Comparison of ENCODE assay signal across 8 cellular contexts in the genomic region with DNA sequence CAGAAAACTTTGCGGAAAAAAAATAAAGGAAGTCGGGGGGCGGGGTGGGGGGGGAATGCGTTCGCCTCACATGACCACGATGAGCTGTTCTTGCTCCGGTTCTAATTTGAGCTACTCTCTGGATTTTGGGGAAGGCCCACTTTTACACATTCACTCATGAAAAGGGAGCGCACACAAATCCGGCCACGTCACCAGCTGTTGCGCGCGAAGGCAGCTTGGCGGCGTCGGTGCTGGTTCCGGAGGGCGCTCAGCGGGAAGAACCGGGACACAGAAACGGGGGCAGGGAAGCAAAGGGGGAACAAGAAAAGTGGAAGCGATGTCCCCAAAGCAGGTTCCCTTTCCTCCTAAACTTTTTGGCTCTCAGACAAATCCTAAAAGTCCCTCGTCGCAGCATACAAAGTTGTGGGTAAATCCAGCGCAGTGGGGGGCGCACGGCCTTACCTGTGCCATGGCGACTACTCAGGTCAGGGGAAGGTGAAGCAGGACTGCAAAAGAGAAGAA. TPM values are rescaled to one million over a fixed set of nuclear protein-coding genes. Genes with fewer than 3 reads are reported as not detected.
DNase-seq lines count a peak whose midpoint lies in the region; TF ChIP-seq lines count a peak whose summit lies in the region.

No MANE protein-coding gene starts in this region.

- peaks cover 22% of the 10 kb centered on the region for H3K4me1 Mint-ChIP-seq in endodermal cell

- WGBS in endodermal cell (ENCODE audit: insufficient coverage in 1 of 2, insufficient read length in 1 of 2), 2 experiments: 0% methylated on average over 18 to 28 of the region's 28 CpGs

- DNase-seq in ELF-1 (ENCODE audit: low read depth, low spot score): peak; percentile 67
- DNase-seq in HEK293T (ENCODE audit: extremely low spot score): peak; percentile 27
- peak; percentile 59 for DNase-seq in NCI-H226
- DNase-seq in activated CD8-positive, alpha-beta memory T cell treated with anti-CD3 and anti-CD28 coated beads for 24 hours: peak; percentile 79
- no peak for DNase-seq in endodermal cell
- peak; percentile 93 for DNase-seq in mesenteric fat pad (ENCODE audit: low spot score)
- DNase-seq in stimulated activated CD8-positive, alpha-beta memory T cell treated with anti-CD3 and anti-CD28 coated beads, Interleukin-15, amount 100 ng/mL, for 24 hours (ENCODE audit: low read depth): peak; percentile 37
- DNase-seq in retina: no peak

- POLR2A ChIA-PET in HEK293T (lab: Yijun Ruan, JAX): interaction anchor here (0.6 to 2.4 kb wide), 13 partner anchors 9 to 105 kb away, joined by 3 to 16 read pairs (median 4); partner anchors contain the start of gene EXOSC9

- H3K27me3 Mint-ChIP-seq in endodermal cell (ENCODE audit: insufficient read depth): peaks cover 11% of the 10 kb centered on the region

- TF ChIP-seq CTCF in endodermal cell (conservative IDR thresholded peaks at IDR 0.05): peak; percentile 24

- no peaks in the 10 kb centered on the region for H3K27me3 ChIP-seq in endodermal cell (ENCODE audit: control insufficient read depth, insufficient read depth, low read length, poor library complexity, severe bottlenecking)

- H3K4me3 Mint-ChIP-seq in endodermal cell: peak overlapping the region; percentile 93

- H3K36me3 Mint-ChIP-seq in endodermal cell (ENCODE audit: low read depth): peaks cover 15% of the 10 kb centered on the region

- H3K36me3 ChIP-seq in endodermal cell (ENCODE audit: control insufficient read depth, insufficient read depth, low read length): no peaks in the 10 kb centered on the region

- H3K27ac Mint-ChIP-seq in endodermal cell: peak overlapping the region; percentile 95

- peak overlapping the region; percentile 93 for H3K4me3 ChIP-seq in endodermal cell (ENCODE audit: low read length)

- no peaks in the 10 kb centered on the region for H3K9me3 ChIP-seq in endodermal cell (ENCODE audit: control insufficient read depth, low read length)

- H3K9me3 Mint-ChIP-seq in endodermal cell: no peaks in the 10 kb centered on the region

- peak overlapping the region; percentile 79 for H3K9ac ChIP-seq in endodermal cell (ENCODE audit: extremely low read depth, low read length, poor library complexity, severe bottlenecking)

- H3K4me1 ChIP-seq in endodermal cell (ENCODE audit: control insufficient read depth, insufficient read depth, low read length): peaks cover 12% of the 10 kb centered on the region

- CTCF ChIA-PET in HEK293T (lab: Yijun Ruan, JAX): interaction anchor here (1.3 kb wide), 1 partner anchor 31 kb away, joined by 3 read pairs; no protein-coding TSS in a partner anchor

- H3K27ac ChIP-seq in endodermal cell (ENCODE audit: low read depth, low read length): peak overlapping the region; percentile 40

TF ChIP-seq in HEK293T, 16 proteins besides CTCF, POLR2A, EP300 and RAD21:
- TF ChIP-seq L3MBTL2 (conservative IDR thresholded peaks at IDR 0.05) (peak; percentile 52), LEF1 (IDR thresholded peaks at IDR 0.05; ENCODE audit: borderline replicate concordance) (no peak)
TF ChIP-seq in HEK293T: peak in this region for 1.

RNA-seq across cellular contexts. Expression of gene ANXA5, which starts 0.6 kb away (rescaled TPM):
- total RNA-seq in endodermal cell (100 to 1,000 TPM; 212 to 241 TPM), mesenteric fat pad (700 TPM)
- 267 TPM for polyA plus RNA-seq in endodermal cell (2013, experiment 1 of 2)
- polyA plus RNA-seq in endodermal cell (2013, experiment 2 of 2): 290 TPM

Comparison
In these comparisons a context has a peak if more than half of its experiments do, and no peak if none do; other contexts are left out.
1. DNase-seq: peak in ELF-1 (single experiment), HEK293T (single experiment), NCI-H226 (single experiment), activated CD8-positive, alpha-beta memory T cell treated with anti-CD3 and anti-CD28 coated beads for 24 hours (single experiment), mesenteric fat pad (single experiment) and stimulated activated CD8-positive, alpha-beta memory T cell treated with anti-CD3 and anti-CD28 coated beads, Interleukin-15, amount 100 ng/mL, for 24 hours (single experiment); none in endodermal cell (single experiment) and retina (single experiment).